In genomic region chr19:58581227-58582141, GRCh38 we compare ENCODE assay signal across 8 cellular contexts. TPM values are rescaled to one million over a fixed set of nuclear protein-coding genes. Genes with fewer than 3 reads are reported as not detected.
DNase-seq lines count a peak whose midpoint lies in the region; ATAC-seq, FAIRE-seq and TF ChIP-seq lines count a peak whose summit lies in the region.

No MANE protein-coding gene starts in this region.

- no peaks in the 10 kb centered on the region for H3K9me3 Mint-ChIP-seq in neural progenitor cell

- H3K4me3 Mint-ChIP-seq in neural progenitor cell = no peak overlapping the region

- H3K4me1 ChIP-seq in neural progenitor cell = no peaks in the 10 kb centered on the region

- H2AFZ ChIP-seq in neural progenitor cell (replicated peaks) = no peak overlapping the region

- peaks cover 2% of the 10 kb centered on the region for H3K27me3 Mint-ChIP-seq in neural progenitor cell (ENCODE audit: insufficient read depth, low read depth)

- peaks cover 12% of the 10 kb centered on the region for H4K20me1 ChIP-seq in neural progenitor cell (ENCODE audit: low read depth)

- no peak for TF ChIP-seq POLR2A in GM12891 (IDR thresholded peaks at IDR 0.05; ENCODE audit: low read depth, low read length)

- no peaks in the 10 kb centered on the region for H3K36me3 ChIP-seq in neural progenitor cell

- no peak overlapping the region for H3K4me2 ChIP-seq in neural progenitor cell

- H3K4me3 ChIP-seq in fibroblast of mammary gland (ENCODE audit: control insufficient read depth, low read depth, low read length) (no peak overlapping the region), neural progenitor cell (no peak overlapping the region)

- peak; percentile 87 for FAIRE-seq in GM12891 (lab: Jason Lieb, UNC)

- no peaks in the 10 kb centered on the region for H3K9me3 ChIP-seq in neural progenitor cell (ENCODE audit: low read depth)

- H3K27ac Mint-ChIP-seq in neural progenitor cell = peak overlapping the region; percentile 81

- H3F3A ChIP-seq in neural progenitor cell (ENCODE audit: low read depth) = peaks cover 11% of the 10 kb centered on the region

- H3K27me3 ChIP-seq in neural progenitor cell = no peaks in the 10 kb centered on the region

- H3K36me3 Mint-ChIP-seq in neural progenitor cell = peaks cover 24% of the 10 kb centered on the region

- DNase-seq in GM12891 (ENCODE audit: insufficient read length, low spot score) = peak; percentile 76
- peak; percentile 87 for DNase-seq in activated T-cell treated with anti-CD3 and anti-CD28 coated beads for 24 hours (ENCODE audit: low read depth)
- peak; percentile 89 for DNase-seq in fibroblast of mammary gland (ENCODE audit: low read depth)
- DNase-seq in neural progenitor cell (ENCODE audit: low spot score) = peak; percentile 93
- no peak for DNase-seq in substantia nigra (lab: John Stamatoyannopoulos, UW)
- no peak for DNase-seq in DMS79 (lab: John Stamatoyannopoulos, UW)
- no peak for DNase-seq in COLO668 (lab: John Stamatoyannopoulos, UW; ENCODE audit: unreplicated experiment)

- TF ChIP-seq CTCF in fibroblast of mammary gland (conservative IDR thresholded peaks at IDR 0.05; ENCODE audit: control insufficient read depth, insufficient read depth, low read depth, low read length) = peak; percentile 97
- TF ChIP-seq CTCF in neural progenitor cell (IDR thresholded peaks at IDR 0.05) = peak; percentile 96

- H3K9ac ChIP-seq in neural progenitor cell = no peak overlapping the region

- peak; percentile 64 for ATAC-seq in HG03460 (IDR thresholded peaks at IDR 0.05; ENCODE audit: unreplicated experiment)

- peaks cover 33% of the 10 kb centered on the region for H3K79me2 ChIP-seq in neural progenitor cell (ENCODE audit: low read depth)

- H3K4me1 Mint-ChIP-seq in neural progenitor cell = peaks cover 24% of the 10 kb centered on the region

- H3K27ac ChIP-seq in neural progenitor cell = no peak overlapping the region
- peak overlapping the region; percentile 23 for H3K27ac ChIP-seq in substantia nigra (ENCODE audit: low read depth, low read length, poor library complexity, severe bottlenecking)

TF ChIP-seq in GM12891, 5 proteins besides CTCF, POLR2A, EP300 and RAD21:
- TF ChIP-seq POLR2AphosphoS5 (IDR thresholded peaks at IDR 0.05; ENCODE audit: low read depth, low read length) (no peak), POU2F2 (IDR thresholded peaks at IDR 0.05; ENCODE audit: low read depth, low read length) (0 out of 2 replicates have a peak, but pooled peaks have one; percentile 37), TAF1 (IDR thresholded peaks at IDR 0.05; ENCODE audit: low read depth, low read length) (no peak), PAX5 (IDR thresholded peaks at IDR 0.05; ENCODE audit: insufficient read depth, low read length, severe bottlenecking) (no peak), SPI1 (IDR thresholded peaks at IDR 0.05; ENCODE audit: low read depth, low read length) (no peak)

RNA-seq across cellular contexts. Expression of gene MZF1, which starts 8.3 kb away (rescaled TPM):
- 7.4 TPM for polyA plus RNA-seq in GM12891 (2012; ENCODE audit: low read depth, missing spikeins)
- 8.4 and 32.3 TPM in 2 replicates for total RNA-seq in neural progenitor cell (ENCODE audit: low replicate concordance)

RNA-seq across cellular contexts. Expression of gene UBE2M, which starts 23.1 kb away (rescaled TPM):
- polyA plus RNA-seq in GM12891 (2012; ENCODE audit: low read depth, missing spikeins) = 61.5 TPM
- 59.3 and 73.3 TPM in 2 replicates for total RNA-seq in neural progenitor cell (ENCODE audit: low replicate concordance)

RNA-seq across cellular contexts. Expression of gene CHMP2A, which starts 26.6 kb away (rescaled TPM):
- polyA plus RNA-seq in GM12891 (2012; ENCODE audit: low read depth, missing spikeins) = 146 TPM
- total RNA-seq in neural progenitor cell (ENCODE audit: low replicate concordance) = 141 and 148 TPM in 2 replicates

RNA-seq across cellular contexts. Expression of gene TRIM28, which starts 37.6 kb away (rescaled TPM):
- polyA plus RNA-seq in GM12891 (2012; ENCODE audit: low read depth, missing spikeins) = 367 TPM
- total RNA-seq in neural progenitor cell (ENCODE audit: low replicate concordance) = 390 and 678 TPM in 2 replicates

Comparison
In these comparisons a context has a peak if more than half of its experiments do, and no peak if none do; other contexts are left out.
1. DNase-seq: peak in GM12891 (single experiment), activated T-cell treated with anti-CD3 and anti-CD28 coated beads for 24 hours (single experiment), fibroblast of mammary gland (single experiment) and neural progenitor cell (single experiment); none in substantia nigra (0 of 49), DMS79 (single experiment) and COLO668 (single experiment).